In the genomic region with DNA sequence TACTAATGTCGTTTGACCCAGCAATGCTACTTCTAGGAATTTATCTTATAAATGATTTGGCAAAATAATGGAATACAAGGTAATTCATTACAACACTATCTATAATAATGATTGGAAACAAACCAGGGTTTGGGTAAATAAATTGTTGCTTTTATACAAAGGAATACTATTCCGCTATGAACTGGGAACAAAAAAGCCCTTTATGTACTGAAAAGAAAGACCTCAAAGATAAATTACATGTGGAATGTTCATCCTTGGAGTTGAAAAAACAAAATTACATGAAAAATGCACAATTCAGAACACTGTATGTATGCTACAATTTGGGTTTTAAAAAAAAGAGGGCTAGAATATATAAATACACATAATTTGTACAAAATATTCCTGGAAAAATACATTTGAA, we compare ENCODE assay signal across 26 cellular contexts.
"Had no signal": no experiment of that assay in that cellular context is flagged by ENCODE, and none has a peak within 500 bp of the region (broad histone marks: within the 10 kb centered on the region; RNA-seq: fewer than 3 reads in every experiment).

No MANE protein-coding gene starts in this region.

- ATAC-seq: activated CD4-positive, alpha-beta T cell treated with anti-CD3 and anti-CD28 coated beads for 36 hours; activated T-helper 17 cell treated with anti-CD3 and anti-CD28 coated beads, Interleukin-2, amount 50 U/mL, for 72 hours; K562; T-helper 17 cell had no signal

- H3K4me3 Mint-ChIP-seq: activated CD4-positive, alpha-beta memory T cell treated with anti-CD3 and anti-CD28 coated beads, Interleukin-2, amount 10 ng/mL, durations not matched to agents 7 days and 5 days; activated CD4-positive, alpha-beta T cell treated with anti-CD3 and anti-CD28 coated beads for 36 hours; activated naive CD4-positive, alpha-beta T cell treated with anti-CD3 and anti-CD28 coated beads, Interleukin-2, amount 10 ng/mL, durations not matched to agents 7 days and 5 days; activated naive CD8-positive, alpha-beta T cell treated with anti-CD3 and anti-CD28 coated beads for 36 hours; activated T-helper 17 cell treated with anti-CD3 and anti-CD28 coated beads, Interleukin-2, amount 50 U/mL, for 72 hours; T-helper 17 cell had no signal

- H3K4me3 ChIP-seq: K562, SJSA1 had no signal

- H3K9me3 ChIP-seq: SJSA1 had no signal

- H3K27ac Mint-ChIP-seq: activated CD4-positive, alpha-beta memory T cell treated with anti-CD3 and anti-CD28 coated beads, Interleukin-2, amount 10 ng/mL, durations not matched to agents 7 days and 5 days; activated CD4-positive, alpha-beta T cell treated with anti-CD3 and anti-CD28 coated beads for 36 hours; activated naive CD4-positive, alpha-beta T cell treated with anti-CD3 and anti-CD28 coated beads, Interleukin-2, amount 10 ng/mL, durations not matched to agents 7 days and 5 days; activated naive CD8-positive, alpha-beta T cell treated with anti-CD3 and anti-CD28 coated beads for 36 hours; activated T-helper 17 cell treated with anti-CD3 and anti-CD28 coated beads, Interleukin-2, amount 50 U/mL, for 72 hours; T-helper 17 cell had no signal

- H3K27ac ChIP-seq: SJSA1, VCaP had no signal

- H3K27me3 ChIP-seq: SJSA1 had no signal

- FAIRE-seq: bronchial epithelial cell, K562, RCC 7860, TTC549 had no signal

- H3K27me3 Mint-ChIP-seq: activated CD4-positive, alpha-beta T cell treated with anti-CD3 and anti-CD28 coated beads for 36 hours; activated naive CD8-positive, alpha-beta T cell treated with anti-CD3 and anti-CD28 coated beads for 36 hours; activated T-helper 17 cell treated with anti-CD3 and anti-CD28 coated beads, Interleukin-2, amount 50 U/mL, for 72 hours; T-helper 17 cell had no signal

- DNase-seq: activated CD4-positive, alpha-beta memory T cell treated with anti-CD3 and anti-CD28 coated beads, Interleukin-2, amount 10 ng/mL, durations not matched to agents 7 days and 5 days; activated CD4-positive, alpha-beta T cell treated with anti-CD3 and anti-CD28 coated beads for 36 hours; activated CD4-positive, alpha-beta T cell treated with anti-CD3 and anti-CD28 coated beads, Interleukin-2, amount 50 U/mL, for 1 hour; activated gamma-delta T cell; activated naive CD4-positive, alpha-beta T cell treated with anti-CD3 and anti-CD28 coated beads, Interleukin-2, amount 10 ng/mL, durations not matched to agents 7 days and 5 days; activated naive CD8-positive, alpha-beta T cell treated with anti-CD3 and anti-CD28 coated beads for 36 hours; activated T-cell treated with anti-CD3 and anti-CD28 coated beads for 4 hours; activated T-cell treated with anti-CD3 and anti-CD28 coated beads, Interleukin-2, amount 50 U/mL, for 48 hours; aorta; Karpas-422; NCI-H1105 treated with DMSO at 0.1 percent for 48 hours; NCI-H146; NCI-H187 treated with DMSO at 0.1 percent for 48 hours; NCI-H2081 treated with DMSO at 0.1 percent for 48 hours; NCI-H446; NCI-H524; SHP77; T-helper 17 cell; T-helper 9 cell had no signal

- H3K36me3 ChIP-seq: SJSA1 had no signal
